ENCODE assay signal across 6 cellular contexts in the genomic region with DNA sequence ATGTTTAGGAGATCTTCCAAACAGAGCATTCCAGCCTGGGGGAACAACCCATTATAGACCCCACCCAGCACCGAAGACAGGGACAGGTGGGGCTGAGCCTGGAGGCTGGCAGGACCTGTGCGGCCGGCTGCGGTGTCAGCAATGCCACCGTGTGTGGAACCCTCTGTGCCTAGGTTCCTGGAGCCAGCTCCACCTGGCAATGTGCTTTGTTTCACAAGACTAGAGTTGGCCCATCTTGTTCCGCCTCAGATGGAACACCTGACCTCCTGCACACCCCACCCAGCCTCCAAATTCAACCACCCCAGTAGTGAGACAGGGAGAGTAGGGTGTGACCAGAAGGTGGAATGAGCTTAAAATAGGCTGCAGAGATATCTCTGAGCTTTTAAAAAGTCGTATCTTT. TPM values are rescaled to one million over a fixed set of nuclear protein-coding genes. Genes with fewer than 3 reads are reported as not detected.
DNase-seq lines count a peak whose midpoint lies in the region; ATAC-seq, FAIRE-seq and TF ChIP-seq lines count a peak whose summit lies in the region.
"Not testable (repeated sequence)": the region's sequence is repeated elsewhere in the genome, so short reads cannot be mapped to it uniquely, and the experiment has no call there.
"Had no signal": no experiment of that assay in that cellular context is flagged by ENCODE, and none has a peak within 500 bp of the region (broad histone marks: within the 10 kb centered on the region; RNA-seq: fewer than 3 reads in every experiment).

No MANE protein-coding gene starts in this region.

- not testable (repeated sequence) for TF ChIP-seq CTCF in foreskin keratinocyte (conservative IDR thresholded peaks at IDR 0.05); HepG2 (CRISPR knock-in tag; IDR thresholded peaks at IDR 0.05); right lobe of liver (IDR thresholded peaks at IDR 0.05)

- not testable (repeated sequence) for DNase-seq in foreskin keratinocyte; left lobe of liver (ENCODE audit: low spot score); HepG2 (ENCODE audit: low spot score); right lobe of liver

- not testable (repeated sequence) for H3K36me3 ChIP-seq in HepG2 (replicated peaks in 1 of 2; ENCODE audit: control insufficient read depth in 1 of 2, insufficient read depth in 2 of 2, low read length in 2 of 2); right lobe of liver

- CTCF ChIA-PET in HepG2 (lab: Yijun Ruan, JAX; ENCODE audit: low intra/inter-chr PET ratio, low total read pairs), result not testable (repeated sequence)

- H3K4me3 ChIP-seq in HepG2 (replicated peaks in 1 of 3; ENCODE audit: insufficient read depth in 1 of 3, low read depth in 2 of 3, low read length in 3 of 3); right lobe of liver: not testable (repeated sequence)

- BruUV-seq in HepG2 (replicated peaks; lab: Mats Ljungman, UMichigan), result not testable (repeated sequence)

- in situ Hi-C loops in HepG2 (cut with HindIII; ENCODE audit: extremely low pct_ligation_motif_present, low pct_unique_long_range_greater_than_20kb), result not testable (repeated sequence)

- H3K9ac ChIP-seq in HepG2 (ENCODE audit: insufficient read depth, low read depth, low read length), result not testable (repeated sequence)

- H4K20me1 ChIP-seq in HepG2 (ENCODE audit: insufficient read depth, low read length), result not testable (repeated sequence)

- H3K9me3 ChIP-seq in HepG2 (ENCODE audit: low read length); right lobe of liver: not testable (repeated sequence)

- no CpG with 5 or more reads among the region's 7 CpGs for WGBS in HepG2 (ENCODE audit: low lambda C conversion rate)
- no CpG with 5 or more reads among the region's 7 CpGs for WGBS in right lobe of liver (ENCODE audit: insufficient coverage, low coverage, low lambda C conversion rate, missing lambda C conversion rate)

- H3K4me1 ChIP-seq in foreskin keratinocyte; HepG2 (ENCODE audit: insufficient read depth, low read length); right lobe of liver: not testable (repeated sequence)

- TF ChIP-seq POLR2A in HepG2 (IDR thresholded peaks at IDR 0.05; ENCODE audit: insufficient read depth in 1 of 2, low read depth in 2 of 2, low read length in 2 of 2); right lobe of liver (IDR thresholded peaks at IDR 0.05): not testable (repeated sequence)

- intact Hi-C loops in HepG2 (cut with micrococcal nuclease; ENCODE audit: unreplicated experiment); right lobe of liver (cut with DNase I): not testable (repeated sequence)

- not testable (repeated sequence) for FAIRE-seq in HepG2 (lab: Jason Lieb, UNC)

- H3K79me2 ChIP-seq in HepG2 (ENCODE audit: insufficient read depth, low read length), result not testable (repeated sequence)

- not testable (repeated sequence) for H3K4me2 ChIP-seq in HepG2 (ENCODE audit: low read depth, low read length)

- POLR2A ChIA-PET in HepG2 (lab: Yijun Ruan, JAX), result not testable (repeated sequence)

- ATAC-seq in esophagus mucosa (peak; percentile 73), foreskin keratinocyte (peak; percentile 6), left lobe of liver (peak; percentile 75), HepG2 (peak; percentile 9), right lobe of liver (peak; percentile 15 to 64 (median 45))

- not testable (repeated sequence) for H3K27ac ChIP-seq in foreskin keratinocyte; HepG2 (ENCODE audit: extremely low read length, insufficient read depth, low read length); right lobe of liver

- TF ChIP-seq RAD21 in HepG2 (CRISPR knock-in tag; IDR thresholded peaks at IDR 0.05), result not testable (repeated sequence)

- not testable (repeated sequence) for H2AFZ ChIP-seq in HepG2 (ENCODE audit: low read length)

- TF ChIP-seq EP300 in HepG2 (IDR thresholded peaks at IDR 0.05; ENCODE audit: low read depth in 2 of 2, low read length in 2 of 2); HepG2 (CRISPR knock-in tag; IDR thresholded peaks at IDR 0.05; ENCODE audit: borderline replicate concordance): not testable (repeated sequence)

- H3K27me3 ChIP-seq in foreskin keratinocyte; HepG2 (ENCODE audit: control insufficient read depth in 1 of 2, insufficient read depth in 2 of 2, low read length in 2 of 2); right lobe of liver: not testable (repeated sequence)

RNA-seq across cellular contexts. Expression of a gene that starts 18.4 kb away (rescaled TPM):
- 0.04 TPM for total RNA-seq in esophagus mucosa
- 0.07 and 0.10 TPM in 2 replicates for total RNA-seq in foreskin keratinocyte
- polyA plus RNA-seq in foreskin keratinocyte, result 0.02 and 0.03 TPM in 2 replicates
- total RNA-seq in left lobe of liver, result 0.08 TPM
- 0.38 and 0.41 TPM in 2 replicates for total RNA-seq in HepG2 (2016; rRNA removed; fragmentation: Illumina TruSeq; extraction: Trizol)
- total RNA-seq in HepG2 (2016; cell fraction: cytosol; rRNA removed; fragmentation: Illumina TruSeq; extraction: Trizol; ENCODE audit: low read depth), result not detected in 2 replicates
- total RNA-seq in HepG2 (2016; cell fraction: insoluble cytoplasmic fraction; rRNA removed; fragmentation: Illumina TruSeq; extraction: Trizol), result 0.16 and 0.28 TPM in 2 replicates
- total RNA-seq in HepG2 (2016; cell fraction: membrane; rRNA removed; fragmentation: Illumina TruSeq; extraction: Trizol), result 0.10 and 0.12 TPM in 2 replicates
- total RNA-seq in HepG2 (2016; cell fraction: nucleus; rRNA removed; fragmentation: Illumina TruSeq; extraction: Trizol), result 0.19 and 0.22 TPM in 2 replicates
- 0.05 and 0.08 TPM in 2 replicates for polyA plus RNA-seq in HepG2 (2011; rRNA removed)
- polyA plus RNA-seq in HepG2 (2011; cell fraction: cytosol; rRNA removed), result 0.03 and 0.04 TPM in 2 replicates
- polyA plus RNA-seq in HepG2 (2011; cell fraction: nucleus; rRNA removed), result 0.02 and 0.06 TPM in 2 replicates
- 0.04 TPM in 1 of 2 replicates, not detected in the other for polyA plus RNA-seq in HepG2 (2012)
- polyA plus RNA-seq in HepG2 (2016; cell fraction: cytosol; fragmentation: Illumina TruSeq; extraction: Trizol; ENCODE audit: low read depth), result 0.02 TPM in 1 of 2 replicates, not detected in the other
- 0.15 TPM in 1 of 2 replicates, not detected in the other for polyA plus RNA-seq in HepG2 (2016; cell fraction: insoluble cytoplasmic fraction; fragmentation: Illumina TruSeq; extraction: Trizol; ENCODE audit: low read depth)
- not detected in 2 replicates for polyA plus RNA-seq in HepG2 (2016; cell fraction: membrane; fragmentation: Illumina TruSeq; extraction: Trizol; ENCODE audit: low read depth)
- 0.17 and 0.19 TPM in 2 replicates for polyA plus RNA-seq in HepG2 (2016; cell fraction: nucleus; fragmentation: Illumina TruSeq; extraction: Trizol; ENCODE audit: insufficient read depth, low read depth)
- polyA minus RNA-seq in HepG2 (2011; rRNA and poly(A)+ RNA removed; ENCODE audit: low replicate concordance), result 0.40 and 1.8 TPM in 2 replicates
- 0.18 TPM in 1 of 2 replicates, not detected in the other for polyA minus RNA-seq in HepG2 (2011; cell fraction: cytosol; rRNA and poly(A)+ RNA removed)
- polyA minus RNA-seq in HepG2 (2011; cell fraction: nucleus; rRNA and poly(A)+ RNA removed), result 0.13 and 0.25 TPM in 2 replicates
- under 1 TPM in 3 of 6 experiments, not detected in 3; 0.04 to 0.18 (median 0.06) TPM for total RNA-seq in right lobe of liver
- total RNA-seq: Caco-2 had no signal

Comparison
In these comparisons a context has a peak if more than half of its experiments do, and no peak if none do; other contexts are left out.
1. ATAC-seq: peak in every context shown above with its lines; median percentile 75 in left lobe of liver; 73 in esophagus mucosa; 45 in right lobe of liver; 9 in HepG2; 6 in foreskin keratinocyte.